In genomic region chr6:158040051-158040803, GRCh38 we compare ENCODE assay signal across 1 cellular context.
TF ChIP-seq lines count a peak whose summit lies in the region.

No MANE protein-coding gene starts in this region.

TF ChIP-seq in HepG2, 621 proteins besides CTCF, POLR2A, EP300 and RAD21 (continued from another document and continues in another):
- TF ChIP-seq GMEB2 (CRISPR knock-in tag; IDR thresholded peaks at IDR 0.05; ENCODE audit: low read depth) (no peak), ZNF530 (CRISPR knock-in tag; IDR thresholded peaks at IDR 0.05; ENCODE audit: low read depth) (no peak), CHD4 (IDR thresholded peaks at IDR 0.05; ENCODE audit: borderline replicate concordance, low read length) (peak; percentile 94; the same call in 1 of the 2 replicates), FOXP4 (CRISPR knock-in tag; IDR thresholded peaks at IDR 0.05) (peak; percentile 97), TMF1 (CRISPR knock-in tag; IDR thresholded peaks at IDR 0.05; ENCODE audit: low read depth) (no peak), ZNF605 (CRISPR knock-in tag; IDR thresholded peaks at IDR 0.05) (peak; percentile 92; the same call in 1 of the 2 replicates), ZNF704 (CRISPR knock-in tag; IDR thresholded peaks at IDR 0.05; ENCODE audit: borderline replicate concordance) (0 out of 2 replicates have a peak, but pooled peaks have one; percentile 18), MBNL3 (CRISPR knock-in tag; conservative IDR thresholded peaks at IDR 0.05) (no peak), ZNF710 (CRISPR knock-in tag; IDR thresholded peaks at IDR 0.05; ENCODE audit: borderline replicate concordance) (peak; percentile 94), ZSCAN30 (CRISPR knock-in tag; IDR thresholded peaks at IDR 0.05) (no peak), ZNF768 (CRISPR knock-in tag; IDR thresholded peaks at IDR 0.05) (no peak), ISL2 (CRISPR knock-in tag; IDR thresholded peaks at IDR 0.05) (peak; percentile 97), ZNF468 (CRISPR knock-in tag; IDR thresholded peaks at IDR 0.05) (no peak), PAF1 (CRISPR knock-in tag; IDR thresholded peaks at IDR 0.05) (no peak), ZNF772 (CRISPR knock-in tag; IDR thresholded peaks at IDR 0.05) (no peak; the same call in 1 of the 2 replicates), MXD3 (CRISPR knock-in tag; IDR thresholded peaks at IDR 0.05) (no peak), NFIB (CRISPR knock-in tag; IDR thresholded peaks at IDR 0.05; ENCODE audit: borderline replicate concordance) (no peak), LRRFIP1 (CRISPR knock-in tag; conservative IDR thresholded peaks at IDR 0.05) (no peak), ZNF775 (CRISPR knock-in tag; IDR thresholded peaks at IDR 0.05; ENCODE audit: borderline replicate concordance) (no peak), ZNF343 (CRISPR knock-in tag; IDR thresholded peaks at IDR 0.05) (no peak), PHF8 (CRISPR knock-in tag; IDR thresholded peaks at IDR 0.05) (peak; percentile 3; the same call in 1 of the 2 replicates), ZKSCAN5 (CRISPR knock-in tag; IDR thresholded peaks at IDR 0.05) (no peak), ZNF782 (CRISPR knock-in tag; IDR thresholded peaks at IDR 0.05; ENCODE audit: borderline replicate concordance) (no peak), NFRKB (IDR thresholded peaks at IDR 0.05) (no peak), KMT2B (CRISPR knock-in tag; IDR thresholded peaks at IDR 0.05) (peak; percentile 51; the same call in 1 of the 2 replicates), NPAS2 (CRISPR knock-in tag; IDR thresholded peaks at IDR 0.05; ENCODE audit: borderline replicate concordance) (no peak), JARID2 (CRISPR knock-in tag; IDR thresholded peaks at IDR 0.05; ENCODE audit: insufficient replicate concordance) (peak; percentile 67), SAP130 (CRISPR knock-in tag; IDR thresholded peaks at IDR 0.05; ENCODE audit: low read depth) (peak; percentile 93), ZNF225 (CRISPR knock-in tag; IDR thresholded peaks at IDR 0.05) (no peak), PHB2 (IDR thresholded peaks at IDR 0.05; ENCODE audit: partially characterized antibody) (no peak), ZNF816 (CRISPR knock-in tag; IDR thresholded peaks at IDR 0.05; ENCODE audit: borderline replicate concordance) (no peak), ATF3 (CRISPR knock-in tag; IDR thresholded peaks at IDR 0.05) (peak; percentile 96), MTF1 (CRISPR knock-in tag; IDR thresholded peaks at IDR 0.05) (no peak), ATAD3A (CRISPR knock-in tag; IDR thresholded peaks at IDR 0.05) (no peak), ZBTB43 (CRISPR knock-in tag; conservative IDR thresholded peaks at IDR 0.05) (peak; percentile 69), CCDC6 (CRISPR knock-in tag; IDR thresholded peaks at IDR 0.05) (no peak), ZNF17 (CRISPR knock-in tag; IDR thresholded peaks at IDR 0.05) (no peak), ZNF724P (CRISPR knock-in tag; IDR thresholded peaks at IDR 0.05; ENCODE audit: borderline replicate concordance) (no peak), ZNF841 (CRISPR knock-in tag; IDR thresholded peaks at IDR 0.05; ENCODE audit: borderline replicate concordance) (no peak), RELA (CRISPR knock-in tag; IDR thresholded peaks at IDR 0.05) (peak; percentile 88; the same call in 1 of the 2 replicates), ZNF549 (CRISPR knock-in tag; IDR thresholded peaks at IDR 0.05) (no peak), RFXANK (CRISPR knock-in tag; IDR thresholded peaks at IDR 0.05) (no peak), GLMP (CRISPR knock-in tag; IDR thresholded peaks at IDR 0.05; ENCODE audit: borderline replicate concordance) (no peak), RBM22 (optimal IDR thresholded peaks at IDR 0.05; ENCODE audit: low read length) (peak; percentile 67), ZSCAN5A (CRISPR knock-in tag; IDR thresholded peaks at IDR 0.05; ENCODE audit: borderline replicate concordance) (0 out of 2 replicates have a peak, but pooled peaks have one; percentile 10), ZBTB26 (CRISPR knock-in tag; IDR thresholded peaks at IDR 0.05; ENCODE audit: borderline replicate concordance) (no peak), CENPT (CRISPR knock-in tag; IDR thresholded peaks at IDR 0.05; ENCODE audit: low read depth) (no peak), HCFC1 (IDR thresholded peaks at IDR 0.05; ENCODE audit: low read depth, low read length) (no peak), STAG1 (CRISPR knock-in tag; IDR thresholded peaks at IDR 0.05) (peak; percentile 38; the same call in 1 of the 2 replicates), NCOR1 (IDR thresholded peaks at IDR 0.05; ENCODE audit: borderline replicate concordance, low read length) (no peak; the same call in 1 of the 2 replicates), HMGA1 (CRISPR knock-in tag; conservative IDR thresholded peaks at IDR 0.05) (no peak), SP2 (CRISPR knock-in tag; IDR thresholded peaks at IDR 0.05) (no peak), SALL1 (CRISPR knock-in tag; IDR thresholded peaks at IDR 0.05) (peak; percentile 81), IKZF4 (CRISPR knock-in tag; IDR thresholded peaks at IDR 0.05; ENCODE audit: borderline replicate concordance, low read depth, not compliant biosample characterization) (no peak), SUZ12 (IDR thresholded peaks at IDR 0.05; ENCODE audit: low read depth, low read length) (no peak), MYNN (CRISPR knock-in tag; IDR thresholded peaks at IDR 0.05; ENCODE audit: low read depth) (no peak), ZNF138 (CRISPR knock-in tag; IDR thresholded peaks at IDR 0.05; ENCODE audit: low read depth) (no peak)
